Comparison of ENCODE assay signal across 11 cellular contexts in genomic region chr16:1721372-1721771, GRCh38. TPM values are rescaled to one million over a fixed set of nuclear protein-coding genes. Genes with fewer than 3 reads are reported as not detected.
DNase-seq lines count a peak whose midpoint lies in the region; ATAC-seq and TF ChIP-seq lines count a peak whose summit lies in the region.
"Had no signal": no experiment of that assay in that cellular context is flagged by ENCODE, and none has a peak within 500 bp of the region (broad histone marks: within the 10 kb centered on the region; RNA-seq: fewer than 3 reads in every experiment).

No MANE protein-coding gene starts in this region.

- no peak overlapping the region for H3K4me3 ChIP-seq in SK-N-SH (ENCODE audit: low read depth in 2 of 2, low read length in 1 of 2)
- no peak overlapping the region for H3K4me3 ChIP-seq in SJCRH30
- no peak overlapping the region for H3K4me3 ChIP-seq in suprapubic skin

- CTCF ChIA-PET in SK-N-SH (lab: Yijun Ruan, JAX): no interaction called here

- TF ChIP-seq EP300 in SK-N-SH (IDR thresholded peaks at IDR 0.05; ENCODE audit: borderline replicate concordance in 1 of 2, low read depth in 1 of 2, low read length in 1 of 2): no peak
- TF ChIP-seq EP300 in suprapubic skin (IDR thresholded peaks at IDR 0.05): no peak

- H3K9me3 ChIP-seq in SK-N-SH: no peaks in the 10 kb centered on the region
- no peaks in the 10 kb centered on the region for H3K9me3 ChIP-seq in SJCRH30 (replicated peaks)
- no peaks in the 10 kb centered on the region for H3K9me3 ChIP-seq in suprapubic skin

- H3K79me2 ChIP-seq in SK-N-SH (ENCODE audit: insufficient read depth): peaks cover 93% of the 10 kb centered on the region

- no peak overlapping the region for H2AFZ ChIP-seq in SK-N-SH (ENCODE audit: low read depth)

- TF ChIP-seq RAD21 in SK-N-SH (IDR thresholded peaks at IDR 0.05; ENCODE audit: low read length): no peak

- H3K27me3 ChIP-seq in SK-N-SH (ENCODE audit: insufficient read depth): no peaks in the 10 kb centered on the region
- H3K27me3 ChIP-seq in SJCRH30: no peaks in the 10 kb centered on the region
- H3K27me3 ChIP-seq in layer of hippocampus (ENCODE audit: control insufficient read depth, insufficient read depth, low read length): no peaks in the 10 kb centered on the region
- H3K27me3 ChIP-seq in suprapubic skin: no peaks in the 10 kb centered on the region

- H3K9me2 ChIP-seq in SK-N-SH: no peaks in the 10 kb centered on the region

- H3K36me3 ChIP-seq in SK-N-SH (replicated peaks in 1 of 2; ENCODE audit: control insufficient read depth in 1 of 2, insufficient read depth in 2 of 2, low read length in 1 of 2) (no peaks in the 10 kb centered on the region), SJCRH30 (no peaks in the 10 kb centered on the region; the same call in 1 of the 2 replicates), suprapubic skin (peaks cover 18% of the 10 kb centered on the region)

- H4K20me1 ChIP-seq in SK-N-SH (ENCODE audit: insufficient read depth): peaks cover 5% of the 10 kb centered on the region

- peaks cover 22% of the 10 kb centered on the region for H3F3A ChIP-seq in SK-N-SH (replicated peaks; ENCODE audit: insufficient read depth)

- H3K4me1 ChIP-seq in SK-N-SH (ENCODE audit: control insufficient read depth in 1 of 2, insufficient read depth in 2 of 2, low read depth in 1 of 2, low read length in 1 of 2) (peaks cover 0 to 15% of the 10 kb centered on the region in 2 experiments; a peak in 3 of 4 replicates), SJCRH30 (peaks cover 16% of the 10 kb centered on the region; the same call in 1 of the 2 replicates), suprapubic skin (peaks cover 32% of the 10 kb centered on the region)

- TF ChIP-seq POLR2A in suprapubic skin (IDR thresholded peaks at IDR 0.05): no peak

- POLR2A ChIA-PET in SK-N-SH (lab: Yijun Ruan, JAX): no interaction called here

- no peak for DNase-seq in SK-N-SH
- DNase-seq in SJCRH30: no peak
- no peak for DNase-seq in suprapubic skin (ENCODE audit: low spot score in 2 of 2)
- no peak for DNase-seq in epidermal melanocyte (ENCODE audit: insufficient read length, low spot score)
- DNase-seq: NCI-H1436, NCI-H2227 treated with DMSO at 0.1 percent for 48 hours had no signal

- H3K4me2 ChIP-seq in SK-N-SH: peak overlapping the region; percentile 64; the same call in 1 of the 2 replicates

- TF ChIP-seq CTCF in SK-N-SH (IDR thresholded peaks at IDR 0.05) (no peak), suprapubic skin (IDR thresholded peaks at IDR 0.05) (no peak)

- H3K27ac ChIP-seq in SK-N-SH (ENCODE audit: low read depth in 2 of 2, low read length in 1 of 2): peak overlapping the region in 1 of 2 experiments; percentile 89; a peak in 1 of 4 replicates
- H3K27ac ChIP-seq in SJCRH30: peak overlapping the region; percentile 38
- peak overlapping the region; percentile 83 for H3K27ac ChIP-seq in layer of hippocampus (ENCODE audit: low read depth, low read length)
- peak overlapping the region; percentile 56 for H3K27ac ChIP-seq in suprapubic skin
- H3K27ac ChIP-seq: 22Rv1 had no signal

- no peak overlapping the region for H3K9ac ChIP-seq in SK-N-SH

- ATAC-seq in SK-N-SH treated with all-trans-retinoic acid at 6 μM for 48 hours: no peak
- ATAC-seq in HG02763 (IDR thresholded peaks at IDR 0.05; ENCODE audit: unreplicated experiment): no peak
- ATAC-seq in GM21723 (IDR thresholded peaks at IDR 0.05; ENCODE audit: unreplicated experiment): no peak

- 90% methylated on average over 9 of the region's 9 CpGs for WGBS in SK-N-SH (ENCODE audit: low lambda C conversion rate)
- WGBS in suprapubic skin: 89% methylated on average over 9 of the region's 9 CpGs

TF ChIP-seq in SK-N-SH, 30 proteins besides CTCF, POLR2A, EP300 and RAD21:
- TF ChIP-seq POLR2AphosphoS5 (IDR thresholded peaks at IDR 0.05; ENCODE audit: low read depth, low read length): no peak
- no peak for TF ChIP-seq ELF1 (IDR thresholded peaks at IDR 0.05)
- no peak for TF ChIP-seq EZH2phosphoT487 (IDR thresholded peaks at IDR 0.05; ENCODE audit: borderline replicate concordance, low read depth)

TF ChIP-seq in SK-N-SH treated with all-trans-retinoic acid at 6 μM for 48 hours, 23 proteins besides CTCF, POLR2A, EP300 and RAD21:
- no peak for TF ChIP-seq GLIS3 (CRISPR knock-in tag; IDR thresholded peaks at IDR 0.05)
- no peak for TF ChIP-seq PATZ1 (CRISPR knock-in tag; IDR thresholded peaks at IDR 0.05; ENCODE audit: borderline replicate concordance)
- TF ChIP-seq ZFP30 (CRISPR knock-in tag; IDR thresholded peaks at IDR 0.05): no peak
- no peak for TF ChIP-seq ESRRG (CRISPR knock-in tag; IDR thresholded peaks at IDR 0.05)
- TF ChIP-seq ZNF70 (CRISPR knock-in tag; IDR thresholded peaks at IDR 0.05): no peak
- no peak for TF ChIP-seq OSR1 (CRISPR knock-in tag; IDR thresholded peaks at IDR 0.05)
- no peak for TF ChIP-seq SNAI2 (CRISPR knock-in tag; IDR thresholded peaks at IDR 0.05)
- TF ChIP-seq TOX (CRISPR knock-in tag; IDR thresholded peaks at IDR 0.05; ENCODE audit: borderline replicate concordance): no peak
- TF ChIP-seq TSHZ2 (CRISPR knock-in tag; IDR thresholded peaks at IDR 0.05): no peak
- no peak for TF ChIP-seq TCF4 (CRISPR knock-in tag; IDR thresholded peaks at IDR 0.05; ENCODE audit: borderline replicate concordance)
- no peak for TF ChIP-seq PPARA (CRISPR knock-in tag; IDR thresholded peaks at IDR 0.05; ENCODE audit: borderline replicate concordance)
- no peak for TF ChIP-seq BACH2 (CRISPR knock-in tag; IDR thresholded peaks at IDR 0.05; ENCODE audit: borderline replicate concordance)
- no peak for TF ChIP-seq ARNTL (CRISPR knock-in tag; IDR thresholded peaks at IDR 0.05; ENCODE audit: borderline replicate concordance, low read depth)

RNA-seq across cellular contexts. Expression of gene MAPK8IP3, which starts 15.4 kb away (rescaled TPM):
- 53.6 and 57.3 TPM in 2 replicates for polyA plus RNA-seq in SK-N-SH (2012; rRNA removed)
- polyA plus RNA-seq in SK-N-SH (2012; cell fraction: cytosol; rRNA removed): 5.9 and 8.9 TPM in 2 replicates
- 414 and 492 TPM in 2 replicates for polyA plus RNA-seq in SK-N-SH (2012; cell fraction: nucleus; rRNA removed)
- total RNA-seq in SJCRH30 (2014; rRNA removed; shearing (Covaris generic)): 24.7 and 34.7 TPM in 2 replicates
- total RNA-seq in suprapubic skin: 100 to 1,000 TPM in 1 of 4 donors, 10 to 100 TPM in 3; 56.0 to 206 (median 82.1) TPM

RNA-seq across cellular contexts. Expression of gene JPT2, which starts 43.3 kb away (rescaled TPM):
- polyA plus RNA-seq in SK-N-SH (2012; rRNA removed): 36.9 and 67.4 TPM in 2 replicates
- polyA plus RNA-seq in SK-N-SH (2012; cell fraction: cytosol; rRNA removed): 40.6 and 51.8 TPM in 2 replicates
- polyA plus RNA-seq in SK-N-SH (2012; cell fraction: nucleus; rRNA removed): 34.4 and 41.1 TPM in 2 replicates
- total RNA-seq in SJCRH30 (2014; rRNA removed; shearing (Covaris generic)): 83.4 and 87.4 TPM in 2 replicates
- total RNA-seq in suprapubic skin: 10 to 100 TPM; 22.6 to 59.2 (median 35.0) TPM

RNA-seq across cellular contexts. Expression of gene NME3, which starts 50.0 kb away (rescaled TPM):
- polyA plus RNA-seq in SK-N-SH (2012; rRNA removed): 77.2 and 80.4 TPM in 2 replicates
- 26.3 and 44.0 TPM in 2 replicates for polyA plus RNA-seq in SK-N-SH (2012; cell fraction: cytosol; rRNA removed)
- polyA plus RNA-seq in SK-N-SH (2012; cell fraction: nucleus; rRNA removed): 300 and 459 TPM in 2 replicates
- 1.2 and 1.6 TPM in 2 replicates for total RNA-seq in SJCRH30 (2014; rRNA removed; shearing (Covaris generic))
- 100 to 1,000 TPM in 3 of 4 donors, 10 to 100 TPM in 1; 76.9 to 115 (median 103) TPM for total RNA-seq in suprapubic skin

RNA-seq across cellular contexts. Expression of gene EME2, which starts 51.2 kb away (rescaled TPM):
- 10.1 and 15.8 TPM in 2 replicates for polyA plus RNA-seq in SK-N-SH (2012; rRNA removed)
- 1.6 and 2.3 TPM in 2 replicates for polyA plus RNA-seq in SK-N-SH (2012; cell fraction: cytosol; rRNA removed)
- polyA plus RNA-seq in SK-N-SH (2012; cell fraction: nucleus; rRNA removed): 108 and 136 TPM in 2 replicates
- total RNA-seq in SJCRH30 (2014; rRNA removed; shearing (Covaris generic)): 3.6 and 5.2 TPM in 2 replicates
- total RNA-seq in suprapubic skin: 10 to 100 TPM in 2 of 4 donors, 1 to 10 TPM in 2; 9.8 to 26.3 (median 15.1) TPM

RNA-seq across cellular contexts. Expression of gene MRPS34, which starts 51.6 kb away (rescaled TPM):
- 127 and 156 TPM in 2 replicates for polyA plus RNA-seq in SK-N-SH (2012; rRNA removed)
- 111 and 132 TPM in 2 replicates for polyA plus RNA-seq in SK-N-SH (2012; cell fraction: cytosol; rRNA removed)
- polyA plus RNA-seq in SK-N-SH (2012; cell fraction: nucleus; rRNA removed): 95.4 and 157 TPM in 2 replicates
- total RNA-seq in SJCRH30 (2014; rRNA removed; shearing (Covaris generic)): 55.3 and 60.7 TPM in 2 replicates
- total RNA-seq in suprapubic skin: 10 to 100 TPM; 46.8 to 74.3 (median 64.9) TPM

Comparison
In these comparisons a context has a peak if more than half of its experiments do, and no peak if none do; other contexts are left out.
1. RNA of gene NME3, which starts 50.0 kb away (total RNA-seq): 76.9 to 115 TPM in suprapubic skin; 1.2 to 1.6 TPM in SJCRH30; every median in the first group is over 10 times any median in the second.